ENCODE assay signal across 32 cellular contexts in genomic region chr17:41893384-41893783, GRCh38. TPM values are rescaled to one million over a fixed set of nuclear protein-coding genes. Genes with fewer than 3 reads are reported as not detected.
"Had no signal": no experiment of that assay in that cellular context is flagged by ENCODE, and none has a peak within 500 bp of the region (broad histone marks: within the 10 kb centered on the region; RNA-seq: fewer than 3 reads in every experiment).

No MANE protein-coding gene starts in this region.

- H3K4me1 Mint-ChIP-seq: activated CD4-positive, alpha-beta T cell treated with anti-CD3 and anti-CD28 coated beads, Interleukin-2, amount 10 ng/mL, durations not matched to agents 7 days and 5 days; activated T-helper 17 cell treated with anti-CD3 and anti-CD28 coated beads, Interleukin-2, amount 50 U/mL, for 72 hours; T-cell had no signal

- ATAC-seq: activated T-cell treated with anti-CD3 and anti-CD28 coated beads, Interleukin-2, amount 50 U/mL, for 4 hours; activated T-helper 17 cell treated with anti-CD3 and anti-CD28 coated beads, Interleukin-2, amount 50 U/mL, for 72 hours; T-cell had no signal

- H3K27me3 Mint-ChIP-seq: activated CD4-positive, alpha-beta memory T cell treated with anti-CD3 and anti-CD28 coated beads for 36 hours; activated CD4-positive, alpha-beta T cell treated with anti-CD3 and anti-CD28 coated beads, Interleukin-2, amount 10 ng/mL, durations not matched to agents 7 days and 5 days; activated naive CD8-positive, alpha-beta T cell; activated T-helper 17 cell treated with anti-CD3 and anti-CD28 coated beads, Interleukin-2, amount 50 U/mL, for 72 hours; brain; central memory CD8-positive, alpha-beta T cell; T-cell had no signal

- H3K9me3 ChIP-seq: Peyer's patch had no signal

- H3K27ac Mint-ChIP-seq: activated CD4-positive, alpha-beta memory T cell treated with anti-CD3 and anti-CD28 coated beads for 36 hours; activated CD4-positive, alpha-beta T cell treated with anti-CD3 and anti-CD28 coated beads, Interleukin-2, amount 10 ng/mL, durations not matched to agents 7 days and 5 days; activated naive CD4-positive, alpha-beta T cell treated with anti-CD3 and anti-CD28 coated beads for 36 hours; activated naive CD8-positive, alpha-beta T cell; activated T-helper 17 cell treated with anti-CD3 and anti-CD28 coated beads, Interleukin-2, amount 50 U/mL, for 72 hours; brain; T-cell had no signal

- FAIRE-seq: astrocyte, TTC549 had no signal

- H3K4me3 Mint-ChIP-seq: activated CD4-positive, alpha-beta memory T cell treated with anti-CD3 and anti-CD28 coated beads for 36 hours; activated CD4-positive, alpha-beta T cell treated with anti-CD3 and anti-CD28 coated beads, Interleukin-2, amount 10 ng/mL, durations not matched to agents 7 days and 5 days; activated naive CD4-positive, alpha-beta T cell treated with anti-CD3 and anti-CD28 coated beads for 36 hours; activated naive CD8-positive, alpha-beta T cell; activated T-cell treated with anti-CD3 and anti-CD28 coated beads, Interleukin-2, amount 50 U/mL, for 4 hours; activated T-helper 17 cell treated with anti-CD3 and anti-CD28 coated beads, Interleukin-2, amount 50 U/mL, for 72 hours; brain; central memory CD8-positive, alpha-beta T cell; T-cell had no signal

- H3K4me3 ChIP-seq: Peyer's patch had no signal

- DNase-seq: activated CD4-positive, alpha-beta memory T cell treated with anti-CD3 and anti-CD28 coated beads for 36 hours; activated CD4-positive, alpha-beta T cell treated with anti-CD3 and anti-CD28 coated beads, Interleukin-2, amount 10 ng/mL, durations not matched to agents 7 days and 5 days; activated CD4-positive, CD25-positive, alpha-beta regulatory T cell; activated CD8-positive, alpha-beta memory T cell treated with anti-CD3 and anti-CD28 coated beads for 24 hours; activated gamma-delta T cell; activated naive CD4-positive, alpha-beta T cell treated with anti-CD3 and anti-CD28 coated beads for 36 hours; activated T-cell treated with anti-CD3 and anti-CD28 coated beads, Interleukin-2, amount 50 U/mL, for 4 hours; amygdala; NCI-H1092; NCI-H1417 treated with DMSO at 0.1 percent for 48 hours; NCI-H1694; NCI-H2029; NCI-H2107; NCI-H2171 treated with DMSO at 0.1 percent for 48 hours; NCI-H226; NCI-H526 treated with DMSO at 0.1 percent for 48 hours; NCI-H82; OCI-M1; Peyer's patch; SHP77 treated with DMSO at 0.1 percent for 48 hours; T-cell; T-helper 2 cell; T1000 had no signal

- H3K9me3 Mint-ChIP-seq: activated CD4-positive, alpha-beta memory T cell treated with anti-CD3 and anti-CD28 coated beads for 36 hours; activated CD4-positive, alpha-beta T cell treated with anti-CD3 and anti-CD28 coated beads, Interleukin-2, amount 10 ng/mL, durations not matched to agents 7 days and 5 days; activated naive CD4-positive, alpha-beta T cell treated with anti-CD3 and anti-CD28 coated beads for 36 hours; activated T-cell treated with anti-CD3 and anti-CD28 coated beads, Interleukin-2, amount 50 U/mL, for 4 hours; activated T-helper 17 cell treated with anti-CD3 and anti-CD28 coated beads, Interleukin-2, amount 50 U/mL, for 72 hours; brain; central memory CD8-positive, alpha-beta T cell; T-cell had no signal

RNA-seq across cellular contexts. Expression of gene KLHL10, which starts 55.8 kb away (rescaled TPM):
- total RNA-seq: activated CD4-positive, alpha-beta T cell treated with anti-CD3 and anti-CD28 coated beads, Interleukin-2, amount 10 ng/mL, durations not matched to agents 7 days and 5 days; activated naive CD4-positive, alpha-beta T cell treated with anti-CD3 and anti-CD28 coated beads for 36 hours; activated T-cell treated with anti-CD3 and anti-CD28 coated beads, Interleukin-2, amount 50 U/mL, for 4 hours; astrocyte; LHCN-M2; M059J; Peyer's patch; SK-MEL-5; T-cell had no signal
